30 cellular contexts compared by ENCODE assay signal in the genomic region with DNA sequence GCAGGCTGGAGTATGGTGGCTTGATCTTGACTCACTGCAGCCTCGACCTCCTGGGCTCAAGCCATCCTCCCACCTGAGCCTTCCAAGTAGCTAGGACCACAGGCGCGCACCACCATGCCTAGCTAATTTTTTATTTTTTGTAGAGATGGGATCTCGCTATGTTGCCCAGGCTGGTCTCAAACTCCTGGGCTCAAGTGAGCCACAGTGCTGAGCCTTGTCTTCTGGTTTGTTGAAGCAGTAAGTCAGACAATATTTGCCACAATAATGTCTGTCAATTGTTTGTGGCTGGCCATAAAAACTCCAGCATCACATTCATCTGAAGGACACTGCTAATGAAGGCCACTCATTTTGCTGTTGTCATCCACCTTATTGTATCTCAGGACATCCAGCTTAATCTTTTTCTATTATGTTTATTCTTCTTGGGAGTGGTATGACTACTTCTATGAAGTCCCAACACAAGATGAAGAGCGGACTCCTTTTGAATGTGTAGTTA.
"Had no signal": no experiment of that assay in that cellular context is flagged by ENCODE, and none has a peak within 500 bp of the region (broad histone marks: within the 10 kb centered on the region; RNA-seq: fewer than 3 reads in every experiment).

No MANE protein-coding gene starts in this region.

- H3K9me3 ChIP-seq: breast epithelium, heart left ventricle, left lung, lower lobe of right lung, sigmoid colon, thyroid gland, upper lobe of right lung had no signal

- H3K4me3 Mint-ChIP-seq: activated B cell treated with CpG ODN at 0.5 μM for 24 hours; activated CD8-positive, alpha-beta memory T cell treated with anti-CD3 and anti-CD28 coated beads, Interleukin-2, amount 10 ng/mL, durations not matched to agents 7 days and 5 days; activated CD8-positive, alpha-beta T cell treated with anti-CD3 and anti-CD28 coated beads, Interleukin-2, amount 10 ng/mL, durations not matched to agents 7 days and 5 days; activated T-cell treated with anti-CD3 and anti-CD28 coated beads, Interleukin-2, amount 50 U/mL, for 72 hours; dendritic cell treated with granulocyte-macrophage colony-stimulating factor and Interleukin-4, amounts not matched to agents 40 ng/mL and 50 ng/mL, for 4 days; endodermal cell; natural killer cell treated with Interleukin-12 subunit alpha and Interleukin-12 subunit beta and Interleukin-15 and Interleukin-18, amount 100 ng/mL, for 72 hours; stimulated activated memory B cell treated with anti-CD40 and anti-IgM and Interleukin-4, amounts not matched to agents 10 μg/mL and 1 μg/mL and 100 μg/mL, for 72 hours; stimulated activated naive CD8-positive, alpha-beta T cell treated with anti-CD3 and anti-CD28 coated beads, Interleukin-15, amount 100 ng/mL, for 72 hours had no signal

- H3K4me3 ChIP-seq: breast epithelium, heart left ventricle, left lung, lower lobe of right lung, sigmoid colon, thyroid gland, upper lobe of right lung had no signal

- FAIRE-seq: small intestine had no signal

- H3K27me3 ChIP-seq: breast epithelium, heart left ventricle, left lung, sigmoid colon, thyroid gland, upper lobe of right lung had no signal

- H3K27me3 Mint-ChIP-seq: activated B cell treated with CpG ODN at 0.5 μM for 24 hours; activated CD8-positive, alpha-beta memory T cell treated with anti-CD3 and anti-CD28 coated beads, Interleukin-2, amount 10 ng/mL, durations not matched to agents 7 days and 5 days; dendritic cell treated with granulocyte-macrophage colony-stimulating factor and Interleukin-4, amounts not matched to agents 40 ng/mL and 50 ng/mL, for 4 days; natural killer cell treated with Interleukin-12 subunit alpha and Interleukin-12 subunit beta and Interleukin-15 and Interleukin-18, amount 100 ng/mL, for 72 hours; stimulated activated memory B cell treated with anti-CD40 and anti-IgM and Interleukin-4, amounts not matched to agents 10 μg/mL and 1 μg/mL and 100 μg/mL, for 72 hours; stimulated activated naive CD8-positive, alpha-beta T cell treated with anti-CD3 and anti-CD28 coated beads, Interleukin-15, amount 100 ng/mL, for 72 hours had no signal

- H3K27ac Mint-ChIP-seq: activated B cell treated with CpG ODN at 0.5 μM for 24 hours; activated CD8-positive, alpha-beta memory T cell treated with anti-CD3 and anti-CD28 coated beads, Interleukin-2, amount 10 ng/mL, durations not matched to agents 7 days and 5 days; activated CD8-positive, alpha-beta T cell treated with anti-CD3 and anti-CD28 coated beads, Interleukin-2, amount 10 ng/mL, durations not matched to agents 7 days and 5 days; activated T-cell treated with anti-CD3 and anti-CD28 coated beads, Interleukin-2, amount 50 U/mL, for 72 hours; dendritic cell treated with granulocyte-macrophage colony-stimulating factor and Interleukin-4, amounts not matched to agents 40 ng/mL and 50 ng/mL, for 4 days; stimulated activated memory B cell treated with anti-CD40 and anti-IgM and Interleukin-4, amounts not matched to agents 10 μg/mL and 1 μg/mL and 100 μg/mL, for 72 hours; stimulated activated naive CD8-positive, alpha-beta T cell treated with anti-CD3 and anti-CD28 coated beads, Interleukin-15, amount 100 ng/mL, for 72 hours had no signal

- ATAC-seq: activated CD8-positive, alpha-beta memory T cell treated with anti-CD3 and anti-CD28 coated beads, Interleukin-2, amount 10 ng/mL, durations not matched to agents 7 days and 5 days; activated CD8-positive, alpha-beta T cell treated with anti-CD3 and anti-CD28 coated beads, Interleukin-2, amount 10 ng/mL, durations not matched to agents 7 days and 5 days; activated naive CD4-positive, alpha-beta T cell treated with anti-CD3 and anti-CD28 coated beads, Interleukin-2, amount 50 U/mL, for 72 hours; activated T-cell treated with anti-CD3 and anti-CD28 coated beads, Interleukin-2, amount 50 U/mL, for 72 hours; esophagus mucosa; left lung; lower lobe of right lung; natural killer cell treated with Interleukin-12 subunit alpha and Interleukin-12 subunit beta and Interleukin-15 and Interleukin-18, amount 100 ng/mL, for 72 hours; stimulated activated memory B cell treated with anti-CD40 and anti-IgM and Interleukin-4, amounts not matched to agents 10 μg/mL and 1 μg/mL and 100 μg/mL, for 72 hours; stimulated activated naive CD8-positive, alpha-beta T cell treated with anti-CD3 and anti-CD28 coated beads, Interleukin-15, amount 100 ng/mL, for 72 hours; upper lobe of right lung had no signal

- H3K36me3 ChIP-seq: breast epithelium had no signal

- H3K27ac ChIP-seq: breast epithelium, heart left ventricle, left lung, lower lobe of right lung, sigmoid colon, thyroid gland, upper lobe of right lung had no signal

- DNase-seq: activated B cell treated with CpG ODN at 0.5 μM for 24 hours; activated CD8-positive, alpha-beta memory T cell treated with anti-CD3 and anti-CD28 coated beads, Interleukin-2, amount 10 ng/mL, durations not matched to agents 7 days and 5 days; activated CD8-positive, alpha-beta T cell treated with anti-CD3 and anti-CD28 coated beads, Interleukin-2, amount 10 ng/mL, durations not matched to agents 7 days and 5 days; activated naive CD4-positive, alpha-beta T cell; activated T-cell treated with anti-CD3 and anti-CD28 coated beads, Interleukin-2, amount 50 U/mL, for 72 hours; central memory CD4-positive, alpha-beta T cell; endodermal cell; foreskin fibroblast; heart left ventricle; hypothalamus; kidney glomerular epithelial cell; left lung; lower lobe of right lung; retina; sigmoid colon; small intestine; stimulated activated CD4-positive, alpha-beta T cell treated with anti-CD3 and anti-CD28 coated beads, Interleukin-1b, Interleukin-23, amount 100 ng/mL, for 48 hours; stimulated activated CD4-positive, alpha-beta T cell treated with anti-CD3 and anti-CD28 coated beads, Interleukin-4, amount 100 ng/mL, for 4 hours; stimulated activated CD8-positive, alpha-beta memory T cell treated with anti-CD3 and anti-CD28 coated beads, Interleukin-4, amount 100 ng/mL, for 48 hours; stimulated activated naive CD8-positive, alpha-beta T cell treated with anti-CD3 and anti-CD28 coated beads, Interleukin-15, amount 100 ng/mL, for 72 hours; substantia nigra; T-helper 2 cell; thyroid gland; upper lobe of right lung had no signal

- H3K9me3 Mint-ChIP-seq: activated B cell treated with CpG ODN at 0.5 μM for 24 hours; activated naive CD4-positive, alpha-beta T cell treated with anti-CD3 and anti-CD28 coated beads, Interleukin-2, amount 50 U/mL, for 72 hours; dendritic cell treated with granulocyte-macrophage colony-stimulating factor and Interleukin-4, amounts not matched to agents 40 ng/mL and 50 ng/mL, for 4 days; endodermal cell; natural killer cell treated with Interleukin-12 subunit alpha and Interleukin-12 subunit beta and Interleukin-15 and Interleukin-18, amount 100 ng/mL, for 72 hours; stimulated activated memory B cell treated with anti-CD40 and anti-IgM and Interleukin-4, amounts not matched to agents 10 μg/mL and 1 μg/mL and 100 μg/mL, for 72 hours; stimulated activated naive CD8-positive, alpha-beta T cell treated with anti-CD3 and anti-CD28 coated beads, Interleukin-15, amount 100 ng/mL, for 72 hours had no signal

- H3K4me1 Mint-ChIP-seq: activated B cell treated with CpG ODN at 0.5 μM for 24 hours; activated CD8-positive, alpha-beta memory T cell treated with anti-CD3 and anti-CD28 coated beads, Interleukin-2, amount 10 ng/mL, durations not matched to agents 7 days and 5 days; stimulated activated memory B cell treated with anti-CD40 and anti-IgM and Interleukin-4, amounts not matched to agents 10 μg/mL and 1 μg/mL and 100 μg/mL, for 72 hours; stimulated activated naive CD8-positive, alpha-beta T cell treated with anti-CD3 and anti-CD28 coated beads, Interleukin-15, amount 100 ng/mL, for 72 hours had no signal
